16 cellular contexts compared by ENCODE assay signal in genomic region chr13:41299316-41300094, GRCh38. TPM values are rescaled to one million over a fixed set of nuclear protein-coding genes. Genes with fewer than 3 reads are reported as not detected.
DNase-seq lines count a peak whose midpoint lies in the region; ATAC-seq and TF ChIP-seq lines count a peak whose summit lies in the region.
"Had no signal": no experiment of that assay in that cellular context is flagged by ENCODE, and none has a peak within 500 bp of the region (broad histone marks: within the 10 kb centered on the region; RNA-seq: fewer than 3 reads in every experiment).

No MANE protein-coding gene starts in this region.

- DNase-seq in GM12865 (ENCODE audit: low read depth) (peak; percentile 21), endodermal cell (peak; percentile 1), islet precursor cell (no peak), GM03348 (ENCODE audit: low spot score) (no peak), Peyer's patch (no peak)
- DNase-seq: COR-L47, NCI-H1092, NCI-H2107, NCI-H226 had no signal

- no peak for TF ChIP-seq CTCF in GM12865 (IDR thresholded peaks at IDR 0.05; ENCODE audit: insufficient read depth, low read depth, low read length, missing control alignments)
- TF ChIP-seq CTCF in endodermal cell (conservative IDR thresholded peaks at IDR 0.05) = no peak
- no peak for TF ChIP-seq CTCF in Peyer's patch (IDR thresholded peaks at IDR 0.05)

- H3K9me3 Mint-ChIP-seq in endodermal cell = no peaks in the 10 kb centered on the region

- H3K36me3 ChIP-seq in endodermal cell (ENCODE audit: control insufficient read depth, insufficient read depth, low read length) = no peaks in the 10 kb centered on the region
- no peaks in the 10 kb centered on the region for H3K36me3 ChIP-seq in Peyer's patch
- H3K36me3 ChIP-seq: HAP-1 had no signal

- no peak for TF ChIP-seq POLR2A in Peyer's patch (IDR thresholded peaks at IDR 0.05)

- WGBS in endodermal cell (ENCODE audit: insufficient coverage in 1 of 2, insufficient read length in 1 of 2), 2 experiments = 91 to 94% methylated on average over 4 of the region's 4 CpGs

- H3K4me1 Mint-ChIP-seq in endodermal cell = no peaks in the 10 kb centered on the region
- H3K4me1 Mint-ChIP-seq: CD14-positive monocyte had no signal

- no peak overlapping the region for H3K9ac ChIP-seq in endodermal cell (ENCODE audit: extremely low read depth, low read length, poor library complexity, severe bottlenecking)

- H3K27ac Mint-ChIP-seq in endodermal cell = no peak overlapping the region
- H3K27ac Mint-ChIP-seq: CD14-positive monocyte had no signal

- H3K27me3 ChIP-seq in endodermal cell (ENCODE audit: control insufficient read depth, insufficient read depth, low read length, poor library complexity, severe bottlenecking) (no peaks in the 10 kb centered on the region), Peyer's patch (no peaks in the 10 kb centered on the region)

- H3K4me3 ChIP-seq in GM12865 (ENCODE audit: low read depth, low read length) = no peak overlapping the region
- no peak overlapping the region for H3K4me3 ChIP-seq in endodermal cell (ENCODE audit: low read length)
- no peak overlapping the region for H3K4me3 ChIP-seq in Peyer's patch
- H3K4me3 ChIP-seq: HAP-1, K562 had no signal

- no peaks in the 10 kb centered on the region for H3K9me3 ChIP-seq in endodermal cell (ENCODE audit: control insufficient read depth, low read length)
- no peaks in the 10 kb centered on the region for H3K9me3 ChIP-seq in Peyer's patch
- H3K9me3 ChIP-seq: HAP-1 had no signal

- H3K27me3 Mint-ChIP-seq in endodermal cell (ENCODE audit: insufficient read depth) = no peaks in the 10 kb centered on the region

- H3K4me1 ChIP-seq in endodermal cell (ENCODE audit: control insufficient read depth, insufficient read depth, low read length) (no peaks in the 10 kb centered on the region), Peyer's patch (no peaks in the 10 kb centered on the region)
- H3K4me1 ChIP-seq: HAP-1 had no signal

- peak; percentile 59 for ATAC-seq in GM18909 (IDR thresholded peaks at IDR 0.05; ENCODE audit: poor library complexity, unreplicated experiment)
- peak; percentile 57 for ATAC-seq in HG02981 (IDR thresholded peaks at IDR 0.05; ENCODE audit: unreplicated experiment)
- ATAC-seq in GM21529 (IDR thresholded peaks at IDR 0.05; ENCODE audit: unreplicated experiment) = no peak
- ATAC-seq: K562 had no signal

- H3K4me3 Mint-ChIP-seq in endodermal cell = no peak overlapping the region
- H3K4me3 Mint-ChIP-seq: CD14-positive monocyte had no signal

- H3K36me3 Mint-ChIP-seq in endodermal cell (ENCODE audit: low read depth) = no peaks in the 10 kb centered on the region
- H3K36me3 Mint-ChIP-seq: CD14-positive monocyte had no signal

- H3K27ac ChIP-seq in endodermal cell (ENCODE audit: low read depth, low read length) = no peak overlapping the region
- H3K27ac ChIP-seq in Peyer's patch = no peak overlapping the region
- H3K27ac ChIP-seq: HL-60 had no signal

RNA-seq across cellular contexts. Expression of gene NAA16, which starts 11.6 kb away (rescaled TPM):
- total RNA-seq in endodermal cell = 10 to 100 TPM; 29.3 to 30.9 TPM
- 31.6 TPM for polyA plus RNA-seq in endodermal cell (2013, experiment 1 of 2)
- 30.3 TPM for polyA plus RNA-seq in endodermal cell (2013, experiment 2 of 2)
- 10 to 100 TPM; 11.6 to 74.3 (median 16.6) TPM for total RNA-seq in Peyer's patch

RNA-seq across cellular contexts. Expression of gene MTRF1, which starts 36.1 kb away (rescaled TPM):
- 10 to 100 TPM; 15.0 to 15.4 TPM for total RNA-seq in endodermal cell
- polyA plus RNA-seq in endodermal cell (2013, experiment 1 of 2) = 16.0 TPM
- polyA plus RNA-seq in endodermal cell (2013, experiment 2 of 2) = 15.9 TPM
- 10 to 100 TPM; 10.7 to 29.6 (median 21.4) TPM for total RNA-seq in Peyer's patch

Comparison
In these comparisons a context has a peak if more than half of its experiments do, and no peak if none do; other contexts are left out.
1. DNase-seq: peak in GM12865 (single experiment) and endodermal cell (single experiment); none in islet precursor cell (single experiment), GM03348 (single experiment) and Peyer's patch (0 of 3).